Comparison of ENCODE assay signal across 1 cellular context in the genomic region with DNA sequence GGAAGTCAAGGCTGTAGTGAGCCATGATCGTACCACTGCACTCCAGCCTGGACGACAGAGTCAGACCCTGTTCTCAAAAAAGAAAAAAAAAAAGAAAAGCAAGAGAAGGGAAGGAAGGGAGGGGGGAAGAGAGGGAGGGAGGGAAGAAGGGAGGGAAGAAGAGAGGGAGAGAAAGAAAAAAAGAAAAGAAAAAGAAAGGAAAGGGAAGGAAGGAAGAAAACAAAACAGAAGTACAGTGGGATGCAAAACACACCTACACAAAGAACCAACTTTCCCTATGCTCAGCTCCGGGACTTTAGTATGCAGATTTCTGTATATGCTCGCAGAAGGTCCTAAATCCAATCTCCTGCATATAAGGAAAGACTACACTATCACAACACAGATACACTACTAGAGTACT.
TF ChIP-seq lines count a peak whose summit lies in the region.

No MANE protein-coding gene starts in this region.

TF ChIP-seq in HepG2, 621 proteins besides CTCF, POLR2A, EP300 and RAD21 (continued from another document):
- TF ChIP-seq, protein P1, sequence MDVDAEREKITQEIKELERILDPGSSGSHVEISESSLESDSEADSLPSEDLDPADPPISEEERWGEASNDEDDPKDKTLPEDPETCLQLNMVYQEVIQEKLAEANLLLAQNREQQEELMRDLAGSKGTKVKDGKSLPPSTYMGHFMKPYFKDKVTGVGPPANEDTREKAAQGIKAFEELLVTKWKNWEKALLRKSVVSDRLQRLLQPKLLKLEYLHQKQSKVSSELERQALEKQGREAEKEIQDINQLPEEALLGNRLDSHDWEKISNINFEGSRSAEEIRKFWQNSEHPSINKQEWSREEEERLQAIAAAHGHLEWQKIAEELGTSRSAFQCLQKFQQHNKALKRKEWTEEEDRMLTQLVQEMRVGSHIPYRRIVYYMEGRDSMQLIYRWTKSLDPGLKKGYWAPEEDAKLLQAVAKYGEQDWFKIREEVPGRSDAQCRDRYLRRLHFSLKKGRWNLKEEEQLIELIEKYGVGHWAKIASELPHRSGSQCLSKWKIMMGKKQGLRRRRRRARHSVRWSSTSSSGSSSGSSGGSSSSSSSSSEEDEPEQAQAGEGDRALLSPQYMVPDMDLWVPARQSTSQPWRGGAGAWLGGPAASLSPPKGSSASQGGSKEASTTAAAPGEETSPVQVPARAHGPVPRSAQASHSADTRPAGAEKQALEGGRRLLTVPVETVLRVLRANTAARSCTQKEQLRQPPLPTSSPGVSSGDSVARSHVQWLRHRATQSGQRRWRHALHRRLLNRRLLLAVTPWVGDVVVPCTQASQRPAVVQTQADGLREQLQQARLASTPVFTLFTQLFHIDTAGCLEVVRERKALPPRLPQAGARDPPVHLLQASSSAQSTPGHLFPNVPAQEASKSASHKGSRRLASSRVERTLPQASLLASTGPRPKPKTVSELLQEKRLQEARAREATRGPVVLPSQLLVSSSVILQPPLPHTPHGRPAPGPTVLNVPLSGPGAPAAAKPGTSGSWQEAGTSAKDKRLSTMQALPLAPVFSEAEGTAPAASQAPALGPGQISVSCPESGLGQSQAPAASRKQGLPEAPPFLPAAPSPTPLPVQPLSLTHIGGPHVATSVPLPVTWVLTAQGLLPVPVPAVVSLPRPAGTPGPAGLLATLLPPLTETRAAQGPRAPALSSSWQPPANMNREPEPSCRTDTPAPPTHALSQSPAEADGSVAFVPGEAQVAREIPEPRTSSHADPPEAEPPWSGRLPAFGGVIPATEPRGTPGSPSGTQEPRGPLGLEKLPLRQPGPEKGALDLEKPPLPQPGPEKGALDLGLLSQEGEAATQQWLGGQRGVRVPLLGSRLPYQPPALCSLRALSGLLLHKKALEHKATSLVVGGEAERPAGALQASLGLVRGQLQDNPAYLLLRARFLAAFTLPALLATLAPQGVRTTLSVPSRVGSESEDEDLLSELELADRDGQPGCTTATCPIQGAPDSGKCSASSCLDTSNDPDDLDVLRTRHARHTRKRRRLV (CRISPR knock-in tag; IDR thresholded peaks at IDR 0.05) = 0 out of 2 replicates have a peak, but pooled peaks have one; percentile 39
- TF ChIP-seq TFAP4 (IDR thresholded peaks at IDR 0.05; ENCODE audit: borderline replicate concordance, low read depth) (no peak), FOXO4 (CRISPR knock-in tag; conservative IDR thresholded peaks at IDR 0.05) (no peak), ZMYM3 (CRISPR knock-in tag; IDR thresholded peaks at IDR 0.05) (0 out of 2 replicates have a peak, but pooled peaks have one; percentile 38), ZNF446 (CRISPR knock-in tag; IDR thresholded peaks at IDR 0.05) (no peak), YEATS2 (CRISPR knock-in tag; IDR thresholded peaks at IDR 0.05; ENCODE audit: borderline replicate concordance) (no peak), CHCHD3 (CRISPR knock-in tag; IDR thresholded peaks at IDR 0.05) (no peak)
- TF ChIP-seq, protein P2, sequence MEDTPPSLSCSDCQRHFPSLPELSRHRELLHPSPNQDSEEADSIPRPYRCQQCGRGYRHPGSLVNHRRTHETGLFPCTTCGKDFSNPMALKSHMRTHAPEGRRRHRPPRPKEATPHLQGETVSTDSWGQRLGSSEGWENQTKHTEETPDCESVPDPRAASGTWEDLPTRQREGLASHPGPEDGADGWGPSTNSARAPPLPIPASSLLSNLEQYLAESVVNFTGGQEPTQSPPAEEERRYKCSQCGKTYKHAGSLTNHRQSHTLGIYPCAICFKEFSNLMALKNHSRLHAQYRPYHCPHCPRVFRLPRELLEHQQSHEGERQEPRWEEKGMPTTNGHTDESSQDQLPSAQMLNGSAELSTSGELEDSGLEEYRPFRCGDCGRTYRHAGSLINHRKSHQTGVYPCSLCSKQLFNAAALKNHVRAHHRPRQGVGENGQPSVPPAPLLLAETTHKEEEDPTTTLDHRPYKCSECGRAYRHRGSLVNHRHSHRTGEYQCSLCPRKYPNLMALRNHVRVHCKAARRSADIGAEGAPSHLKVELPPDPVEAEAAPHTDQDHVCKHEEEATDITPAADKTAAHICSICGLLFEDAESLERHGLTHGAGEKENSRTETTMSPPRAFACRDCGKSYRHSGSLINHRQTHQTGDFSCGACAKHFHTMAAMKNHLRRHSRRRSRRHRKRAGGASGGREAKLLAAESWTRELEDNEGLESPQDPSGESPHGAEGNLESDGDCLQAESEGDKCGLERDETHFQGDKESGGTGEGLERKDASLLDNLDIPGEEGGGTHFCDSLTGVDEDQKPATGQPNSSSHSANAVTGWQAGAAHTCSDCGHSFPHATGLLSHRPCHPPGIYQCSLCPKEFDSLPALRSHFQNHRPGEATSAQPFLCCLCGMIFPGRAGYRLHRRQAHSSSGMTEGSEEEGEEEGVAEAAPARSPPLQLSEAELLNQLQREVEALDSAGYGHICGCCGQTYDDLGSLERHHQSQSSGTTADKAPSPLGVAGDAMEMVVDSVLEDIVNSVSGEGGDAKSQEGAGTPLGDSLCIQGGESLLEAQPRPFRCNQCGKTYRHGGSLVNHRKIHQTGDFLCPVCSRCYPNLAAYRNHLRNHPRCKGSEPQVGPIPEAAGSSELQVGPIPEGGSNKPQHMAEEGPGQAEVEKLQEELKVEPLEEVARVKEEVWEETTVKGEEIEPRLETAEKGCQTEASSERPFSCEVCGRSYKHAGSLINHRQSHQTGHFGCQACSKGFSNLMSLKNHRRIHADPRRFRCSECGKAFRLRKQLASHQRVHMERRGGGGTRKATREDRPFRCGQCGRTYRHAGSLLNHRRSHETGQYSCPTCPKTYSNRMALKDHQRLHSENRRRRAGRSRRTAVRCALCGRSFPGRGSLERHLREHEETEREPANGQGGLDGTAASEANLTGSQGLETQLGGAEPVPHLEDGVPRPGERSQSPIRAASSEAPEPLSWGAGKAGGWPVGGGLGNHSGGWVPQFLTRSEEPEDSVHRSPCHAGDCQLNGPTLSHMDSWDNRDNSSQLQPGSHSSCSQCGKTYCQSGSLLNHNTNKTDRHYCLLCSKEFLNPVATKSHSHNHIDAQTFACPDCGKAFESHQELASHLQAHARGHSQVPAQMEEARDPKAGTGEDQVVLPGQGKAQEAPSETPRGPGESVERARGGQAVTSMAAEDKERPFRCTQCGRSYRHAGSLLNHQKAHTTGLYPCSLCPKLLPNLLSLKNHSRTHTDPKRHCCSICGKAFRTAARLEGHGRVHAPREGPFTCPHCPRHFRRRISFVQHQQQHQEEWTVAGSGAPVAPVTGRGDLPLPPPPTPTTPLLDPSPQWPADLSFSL (CRISPR knock-in tag; IDR thresholded peaks at IDR 0.05) = 0 out of 2 replicates have a peak, but pooled peaks have one; percentile 25
TF ChIP-seq in HepG2: peak in this region for 9.
